In the genomic region with DNA sequence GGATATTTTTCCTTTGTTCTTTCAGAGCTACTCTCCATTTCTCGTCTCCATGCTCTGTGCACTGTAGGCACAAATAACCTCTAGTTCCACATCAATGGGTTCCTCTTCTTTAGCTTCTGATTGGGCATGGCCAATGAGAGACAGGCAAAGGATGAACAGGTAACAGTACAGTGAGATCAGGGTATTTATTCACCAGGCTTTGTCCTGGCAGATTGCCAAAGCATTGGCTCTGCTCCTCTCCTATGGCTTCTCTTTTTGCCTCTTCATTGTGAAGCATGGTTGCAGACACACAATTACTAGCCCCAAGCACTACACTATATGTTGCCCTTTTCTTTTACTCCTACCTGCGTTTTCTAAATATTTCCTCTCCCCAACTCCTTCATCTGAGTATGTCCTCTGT, we compare ENCODE assay signal across 2 cellular contexts.
TF ChIP-seq lines count a peak whose summit lies in the region.

No MANE protein-coding gene starts in this region.

TF ChIP-seq in SK-N-SH, 30 proteins besides CTCF, POLR2A, EP300 and RAD21 (continued from another document):
- TF ChIP-seq, protein P1, sequence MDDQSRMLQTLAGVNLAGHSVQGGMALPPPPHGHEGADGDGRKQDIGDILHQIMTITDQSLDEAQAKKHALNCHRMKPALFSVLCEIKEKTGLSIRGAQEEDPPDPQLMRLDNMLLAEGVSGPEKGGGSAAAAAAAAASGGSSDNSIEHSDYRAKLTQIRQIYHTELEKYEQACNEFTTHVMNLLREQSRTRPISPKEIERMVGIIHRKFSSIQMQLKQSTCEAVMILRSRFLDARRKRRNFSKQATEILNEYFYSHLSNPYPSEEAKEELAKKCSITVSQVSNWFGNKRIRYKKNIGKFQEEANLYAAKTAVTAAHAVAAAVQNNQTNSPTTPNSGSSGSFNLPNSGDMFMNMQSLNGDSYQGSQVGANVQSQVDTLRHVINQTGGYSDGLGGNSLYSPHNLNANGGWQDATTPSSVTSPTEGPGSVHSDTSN (IDR thresholded peaks at IDR 0.05) = no peak
- TF ChIP-seq, protein P2, sequence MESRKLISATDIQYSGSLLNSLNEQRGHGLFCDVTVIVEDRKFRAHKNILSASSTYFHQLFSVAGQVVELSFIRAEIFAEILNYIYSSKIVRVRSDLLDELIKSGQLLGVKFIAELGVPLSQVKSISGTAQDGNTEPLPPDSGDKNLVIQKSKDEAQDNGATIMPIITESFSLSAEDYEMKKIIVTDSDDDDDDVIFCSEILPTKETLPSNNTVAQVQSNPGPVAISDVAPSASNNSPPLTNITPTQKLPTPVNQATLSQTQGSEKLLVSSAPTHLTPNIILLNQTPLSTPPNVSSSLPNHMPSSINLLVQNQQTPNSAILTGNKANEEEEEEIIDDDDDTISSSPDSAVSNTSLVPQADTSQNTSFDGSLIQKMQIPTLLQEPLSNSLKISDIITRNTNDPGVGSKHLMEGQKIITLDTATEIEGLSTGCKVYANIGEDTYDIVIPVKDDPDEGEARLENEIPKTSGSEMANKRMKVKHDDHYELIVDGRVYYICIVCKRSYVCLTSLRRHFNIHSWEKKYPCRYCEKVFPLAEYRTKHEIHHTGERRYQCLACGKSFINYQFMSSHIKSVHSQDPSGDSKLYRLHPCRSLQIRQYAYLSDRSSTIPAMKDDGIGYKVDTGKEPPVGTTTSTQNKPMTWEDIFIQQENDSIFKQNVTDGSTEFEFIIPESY (IDR thresholded peaks at IDR 0.05; ENCODE audit: borderline replicate concordance, low read depth) = no peak
- TF ChIP-seq TAF1 (IDR thresholded peaks at IDR 0.05; ENCODE audit: borderline replicate concordance, low read depth, low read length) (no peak), EZH2phosphoT487 (IDR thresholded peaks at IDR 0.05; ENCODE audit: borderline replicate concordance, low read depth) (no peak)
- TF ChIP-seq, protein P3, sequence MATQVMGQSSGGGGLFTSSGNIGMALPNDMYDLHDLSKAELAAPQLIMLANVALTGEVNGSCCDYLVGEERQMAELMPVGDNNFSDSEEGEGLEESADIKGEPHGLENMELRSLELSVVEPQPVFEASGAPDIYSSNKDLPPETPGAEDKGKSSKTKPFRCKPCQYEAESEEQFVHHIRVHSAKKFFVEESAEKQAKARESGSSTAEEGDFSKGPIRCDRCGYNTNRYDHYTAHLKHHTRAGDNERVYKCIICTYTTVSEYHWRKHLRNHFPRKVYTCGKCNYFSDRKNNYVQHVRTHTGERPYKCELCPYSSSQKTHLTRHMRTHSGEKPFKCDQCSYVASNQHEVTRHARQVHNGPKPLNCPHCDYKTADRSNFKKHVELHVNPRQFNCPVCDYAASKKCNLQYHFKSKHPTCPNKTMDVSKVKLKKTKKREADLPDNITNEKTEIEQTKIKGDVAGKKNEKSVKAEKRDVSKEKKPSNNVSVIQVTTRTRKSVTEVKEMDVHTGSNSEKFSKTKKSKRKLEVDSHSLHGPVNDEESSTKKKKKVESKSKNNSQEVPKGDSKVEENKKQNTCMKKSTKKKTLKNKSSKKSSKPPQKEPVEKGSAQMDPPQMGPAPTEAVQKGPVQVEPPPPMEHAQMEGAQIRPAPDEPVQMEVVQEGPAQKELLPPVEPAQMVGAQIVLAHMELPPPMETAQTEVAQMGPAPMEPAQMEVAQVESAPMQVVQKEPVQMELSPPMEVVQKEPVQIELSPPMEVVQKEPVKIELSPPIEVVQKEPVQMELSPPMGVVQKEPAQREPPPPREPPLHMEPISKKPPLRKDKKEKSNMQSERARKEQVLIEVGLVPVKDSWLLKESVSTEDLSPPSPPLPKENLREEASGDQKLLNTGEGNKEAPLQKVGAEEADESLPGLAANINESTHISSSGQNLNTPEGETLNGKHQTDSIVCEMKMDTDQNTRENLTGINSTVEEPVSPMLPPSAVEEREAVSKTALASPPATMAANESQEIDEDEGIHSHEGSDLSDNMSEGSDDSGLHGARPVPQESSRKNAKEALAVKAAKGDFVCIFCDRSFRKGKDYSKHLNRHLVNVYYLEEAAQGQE (IDR thresholded peaks at IDR 0.05; ENCODE audit: low read depth, low read length) = no peak
- TF ChIP-seq, protein P4, sequence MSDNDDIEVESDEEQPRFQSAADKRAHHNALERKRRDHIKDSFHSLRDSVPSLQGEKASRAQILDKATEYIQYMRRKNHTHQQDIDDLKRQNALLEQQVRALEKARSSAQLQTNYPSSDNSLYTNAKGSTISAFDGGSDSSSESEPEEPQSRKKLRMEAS (IDR thresholded peaks at IDR 0.05; ENCODE audit: low read depth) = no peak

TF ChIP-seq in SK-N-SH treated with all-trans-retinoic acid at 6 μM for 48 hours, 23 proteins besides CTCF, POLR2A, EP300 and RAD21 (continued from another document):
- no peak for TF ChIP-seq PPARA (CRISPR knock-in tag; IDR thresholded peaks at IDR 0.05; ENCODE audit: borderline replicate concordance)
